In genomic region chr16:77788196-77789084, GRCh38 we compare ENCODE assay signal across 8 cellular contexts. TPM values are rescaled to one million over a fixed set of nuclear protein-coding genes. Genes with fewer than 3 reads are reported as not detected.
DNase-seq lines count a peak whose midpoint lies in the region; TF ChIP-seq lines count a peak whose summit lies in the region.

Gene VAT1L, plus strand, starts transcription at chr16:77788564. Its CDS starts 119 bp downstream, at chr16:77788683.

- no peak within 1 kb of the TSS for H3K27ac ChIP-seq in smooth muscle cell (ENCODE audit: low read depth)

- peak within 1 kb of the TSS; percentile 98 for H2AFZ ChIP-seq in smooth muscle cell (ENCODE audit: low read depth)

- CTCF ChIA-PET in activated naive CD4-positive, alpha-beta T cell treated with anti-CD3 and anti-CD28 coated beads for 36 hours (lab: Charles Lee), result no interaction called here

- peak; percentile 5 for DNase-seq in activated naive CD4-positive, alpha-beta T cell treated with anti-CD3 and anti-CD28 coated beads for 36 hours
- no peak for DNase-seq in activated naive CD4-positive, alpha-beta T cell treated with anti-CD3 and anti-CD28 coated beads, Interleukin-2, amount 50 U/mL, for 16 hours
- DNase-seq in NCI-H345 treated with DMSO at 0.1 percent for 48 hours (lab: John Stamatoyannopoulos, UW; ENCODE audit: unreplicated experiment), result peak; percentile 36
- peak; percentile 24 to 78 for DNase-seq in cerebellar nuclear complex (lab: John Stamatoyannopoulos, UW)
- DNase-seq in islet precursor cell, result peak; percentile 78
- no peak for DNase-seq in smooth muscle cell (lab: John Stamatoyannopoulos, UW; ENCODE audit: unreplicated experiment)
- DNase-seq in NCI-H446 (lab: John Stamatoyannopoulos, UW), result no peak
- no peak for DNase-seq in RKO (ENCODE audit: low spot score)

- peaks cover 7% of the 10 kb centered on the region for H3K4me1 Mint-ChIP-seq in activated naive CD4-positive, alpha-beta T cell treated with anti-CD3 and anti-CD28 coated beads for 36 hours (ENCODE audit: low read depth)

- H3F3A ChIP-seq in smooth muscle cell (ENCODE audit: low read depth), result no peaks in the 10 kb centered on the region

- H3K36me3 ChIP-seq in smooth muscle cell (ENCODE audit: low read depth), result no peaks in the 10 kb centered on the region

- H3K27me3 Mint-ChIP-seq in activated naive CD4-positive, alpha-beta T cell treated with anti-CD3 and anti-CD28 coated beads for 36 hours (ENCODE audit: low read depth), result peaks cover 63% of the 10 kb centered on the region

- under 1% methylated on average over 68 of the region's 76 CpGs for WGBS in smooth muscle cell (ENCODE audit: low lambda C conversion rate)

- H3K4me2 ChIP-seq in smooth muscle cell, result peak within 1 kb of the TSS; percentile 98

- H3K79me2 ChIP-seq in smooth muscle cell (ENCODE audit: low read depth), result no peaks in the 10 kb centered on the region

- H3K27me3 ChIP-seq in smooth muscle cell (ENCODE audit: low read depth), result peaks cover 47% of the 10 kb centered on the region

- no peaks in the 10 kb centered on the region for H3K36me3 Mint-ChIP-seq in activated naive CD4-positive, alpha-beta T cell treated with anti-CD3 and anti-CD28 coated beads for 36 hours (ENCODE audit: low read depth)

- peak within 1 kb of the TSS; percentile 66 for H3K4me3 Mint-ChIP-seq in activated naive CD4-positive, alpha-beta T cell treated with anti-CD3 and anti-CD28 coated beads for 36 hours

- intact Hi-C loops in activated naive CD4-positive, alpha-beta T cell treated with anti-CD3 and anti-CD28 coated beads for 36 hours (cut with micrococcal nuclease), result loop anchor here (2.0 to 10.0 kb wide), 2 partner anchors 66 to 186 kb away; partner anchors contain the start of gene NUDT7

- H3K4me3 ChIP-seq in smooth muscle cell, result peak within 1 kb of the TSS; percentile 69

- H3K9me3 ChIP-seq in smooth muscle cell (replicated peaks; ENCODE audit: low read depth), result no peaks in the 10 kb centered on the region

- TF ChIP-seq CTCF in smooth muscle cell (IDR thresholded peaks at IDR 0.05; ENCODE audit: borderline replicate concordance, insufficient read depth, poor library complexity, severe bottlenecking), result no peak

- no peak within 1 kb of the TSS for H3K27ac Mint-ChIP-seq in activated naive CD4-positive, alpha-beta T cell treated with anti-CD3 and anti-CD28 coated beads for 36 hours

- no peaks in the 10 kb centered on the region for H3K9me3 Mint-ChIP-seq in activated naive CD4-positive, alpha-beta T cell treated with anti-CD3 and anti-CD28 coated beads for 36 hours

- no peak within 1 kb of the TSS for H3K9ac ChIP-seq in smooth muscle cell (ENCODE audit: low read depth)

- H3K4me1 ChIP-seq in smooth muscle cell (ENCODE audit: low read depth), result peaks cover 10% of the 10 kb centered on the region

- H4K20me1 ChIP-seq in smooth muscle cell (ENCODE audit: low read depth), result no peaks in the 10 kb centered on the region

RNA-seq across cellular contexts. Expression of gene VAT1L, which starts in this region (rescaled TPM):
- total RNA-seq in activated naive CD4-positive, alpha-beta T cell treated with anti-CD3 and anti-CD28 coated beads for 36 hours, result not detected
- 4.8 and 5.4 TPM in 2 replicates for total RNA-seq in smooth muscle cell
- 2.5 and 4.0 TPM in 2 replicates for polyA plus RNA-seq in smooth muscle cell

Comparison
In these comparisons a context has a peak if more than half of its experiments do, and no peak if none do; other contexts are left out.
1. Peak in DNase-seq in activated naive CD4-positive, alpha-beta T cell treated with anti-CD3 and anti-CD28 coated beads for 36 hours; RNA of the gene not detected or under 1 TPM.
2. DNase-seq: peak in NCI-H345 treated with DMSO at 0.1 percent for 48 hours (single experiment), cerebellar nuclear complex (2 of 2) and islet precursor cell (single experiment); none in activated naive CD4-positive, alpha-beta T cell treated with anti-CD3 and anti-CD28 coated beads, Interleukin-2, amount 50 U/mL, for 16 hours (single experiment), smooth muscle cell (single experiment), NCI-H446 (0 of 2) and RKO (single experiment).